1 cellular context compared by ENCODE assay signal in the genomic region with DNA sequence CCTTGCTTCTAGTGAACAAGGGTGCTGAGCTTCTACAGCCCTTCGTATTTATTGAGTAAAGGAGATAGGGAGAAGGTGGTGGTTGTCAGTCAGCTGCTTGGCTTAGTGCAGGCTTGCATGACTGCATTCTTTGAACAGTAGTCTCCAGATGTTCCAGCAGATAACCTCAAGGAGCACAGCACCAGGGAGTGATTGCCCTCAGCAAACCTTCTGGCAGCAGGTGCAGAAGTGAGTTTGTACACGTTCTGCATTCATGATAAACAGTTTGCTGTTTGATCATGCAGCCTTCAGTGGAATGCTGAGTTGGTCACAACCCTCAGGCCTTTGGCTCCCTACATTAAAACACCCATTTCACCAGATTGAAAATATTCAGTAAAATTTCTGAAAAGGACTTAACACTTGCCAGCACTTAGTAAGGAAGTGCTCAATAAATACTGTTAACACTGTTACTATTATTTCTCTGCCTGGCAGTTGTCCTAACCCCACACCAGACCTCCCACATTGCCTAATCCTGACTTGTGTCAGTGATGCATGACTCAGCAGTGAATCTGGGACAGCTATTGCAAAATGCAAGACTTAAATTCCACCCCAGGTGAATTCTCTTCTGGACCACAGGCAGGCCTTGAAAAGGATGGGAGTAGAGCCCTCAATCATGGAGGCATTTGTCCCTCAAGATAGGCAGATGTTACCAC.
TF ChIP-seq lines count a peak whose summit lies in the region.

No MANE protein-coding gene starts in this region.

TF ChIP-seq in HepG2, 621 proteins besides CTCF, POLR2A, EP300 and RAD21 (continued from another document and continues in another):
- TF ChIP-seq, protein P1, sequence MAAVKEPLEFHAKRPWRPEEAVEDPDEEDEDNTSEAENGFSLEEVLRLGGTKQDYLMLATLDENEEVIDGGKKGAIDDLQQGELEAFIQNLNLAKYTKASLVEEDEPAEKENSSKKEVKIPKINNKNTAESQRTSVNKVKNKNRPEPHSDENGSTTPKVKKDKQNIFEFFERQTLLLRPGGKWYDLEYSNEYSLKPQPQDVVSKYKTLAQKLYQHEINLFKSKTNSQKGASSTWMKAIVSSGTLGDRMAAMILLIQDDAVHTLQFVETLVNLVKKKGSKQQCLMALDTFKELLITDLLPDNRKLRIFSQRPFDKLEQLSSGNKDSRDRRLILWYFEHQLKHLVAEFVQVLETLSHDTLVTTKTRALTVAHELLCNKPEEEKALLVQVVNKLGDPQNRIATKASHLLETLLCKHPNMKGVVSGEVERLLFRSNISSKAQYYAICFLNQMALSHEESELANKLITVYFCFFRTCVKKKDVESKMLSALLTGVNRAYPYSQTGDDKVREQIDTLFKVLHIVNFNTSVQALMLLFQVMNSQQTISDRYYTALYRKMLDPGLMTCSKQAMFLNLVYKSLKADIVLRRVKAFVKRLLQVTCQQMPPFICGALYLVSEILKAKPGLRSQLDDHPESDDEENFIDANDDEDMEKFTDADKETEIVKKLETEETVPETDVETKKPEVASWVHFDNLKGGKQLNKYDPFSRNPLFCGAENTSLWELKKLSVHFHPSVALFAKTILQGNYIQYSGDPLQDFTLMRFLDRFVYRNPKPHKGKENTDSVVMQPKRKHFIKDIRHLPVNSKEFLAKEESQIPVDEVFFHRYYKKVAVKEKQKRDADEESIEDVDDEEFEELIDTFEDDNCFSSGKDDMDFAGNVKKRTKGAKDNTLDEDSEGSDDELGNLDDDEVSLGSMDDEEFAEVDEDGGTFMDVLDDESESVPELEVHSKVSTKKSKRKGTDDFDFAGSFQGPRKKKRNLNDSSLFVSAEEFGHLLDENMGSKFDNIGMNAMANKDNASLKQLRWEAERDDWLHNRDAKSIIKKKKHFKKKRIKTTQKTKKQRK (IDR thresholded peaks at IDR 0.05; ENCODE audit: low read length) = no peak
- TF ChIP-seq, protein P2, sequence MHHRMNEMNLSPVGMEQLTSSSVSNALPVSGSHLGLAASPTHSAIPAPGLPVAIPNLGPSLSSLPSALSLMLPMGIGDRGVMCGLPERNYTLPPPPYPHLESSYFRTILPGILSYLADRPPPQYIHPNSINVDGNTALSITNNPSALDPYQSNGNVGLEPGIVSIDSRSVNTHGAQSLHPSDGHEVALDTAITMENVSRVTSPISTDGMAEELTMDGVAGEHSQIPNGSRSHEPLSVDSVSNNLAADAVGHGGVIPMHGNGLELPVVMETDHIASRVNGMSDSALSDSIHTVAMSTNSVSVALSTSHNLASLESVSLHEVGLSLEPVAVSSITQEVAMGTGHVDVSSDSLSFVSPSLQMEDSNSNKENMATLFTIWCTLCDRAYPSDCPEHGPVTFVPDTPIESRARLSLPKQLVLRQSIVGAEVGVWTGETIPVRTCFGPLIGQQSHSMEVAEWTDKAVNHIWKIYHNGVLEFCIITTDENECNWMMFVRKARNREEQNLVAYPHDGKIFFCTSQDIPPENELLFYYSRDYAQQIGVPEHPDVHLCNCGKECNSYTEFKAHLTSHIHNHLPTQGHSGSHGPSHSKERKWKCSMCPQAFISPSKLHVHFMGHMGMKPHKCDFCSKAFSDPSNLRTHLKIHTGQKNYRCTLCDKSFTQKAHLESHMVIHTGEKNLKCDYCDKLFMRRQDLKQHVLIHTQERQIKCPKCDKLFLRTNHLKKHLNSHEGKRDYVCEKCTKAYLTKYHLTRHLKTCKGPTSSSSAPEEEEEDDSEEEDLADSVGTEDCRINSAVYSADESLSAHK (CRISPR knock-in tag; IDR thresholded peaks at IDR 0.05; ENCODE audit: borderline replicate concordance) = no peak
- no peak for TF ChIP-seq MED13 (CRISPR knock-in tag; IDR thresholded peaks at IDR 0.05)
- TF ChIP-seq, protein P3, sequence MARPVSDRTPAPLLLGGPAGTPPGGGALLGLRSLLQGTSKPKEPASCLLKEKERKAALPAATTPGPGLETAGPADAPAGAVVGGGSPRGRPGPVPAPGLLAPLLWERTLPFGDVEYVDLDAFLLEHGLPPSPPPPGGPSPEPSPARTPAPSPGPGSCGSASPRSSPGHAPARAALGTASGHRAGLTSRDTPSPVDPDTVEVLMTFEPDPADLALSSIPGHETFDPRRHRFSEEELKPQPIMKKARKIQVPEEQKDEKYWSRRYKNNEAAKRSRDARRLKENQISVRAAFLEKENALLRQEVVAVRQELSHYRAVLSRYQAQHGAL (CRISPR knock-in tag; IDR thresholded peaks at IDR 0.05; ENCODE audit: not compliant biosample characterization) = no peak
- TF ChIP-seq, protein P4, sequence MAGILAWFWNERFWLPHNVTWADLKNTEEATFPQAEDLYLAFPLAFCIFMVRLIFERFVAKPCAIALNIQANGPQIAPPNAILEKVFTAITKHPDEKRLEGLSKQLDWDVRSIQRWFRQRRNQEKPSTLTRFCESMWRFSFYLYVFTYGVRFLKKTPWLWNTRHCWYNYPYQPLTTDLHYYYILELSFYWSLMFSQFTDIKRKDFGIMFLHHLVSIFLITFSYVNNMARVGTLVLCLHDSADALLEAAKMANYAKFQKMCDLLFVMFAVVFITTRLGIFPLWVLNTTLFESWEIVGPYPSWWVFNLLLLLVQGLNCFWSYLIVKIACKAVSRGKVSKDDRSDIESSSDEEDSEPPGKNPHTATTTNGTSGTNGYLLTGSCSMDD (CRISPR knock-in tag; IDR thresholded peaks at IDR 0.05) = no peak
- TF ChIP-seq ZNF737 (CRISPR knock-in tag; IDR thresholded peaks at IDR 0.05; ENCODE audit: borderline replicate concordance) = no peak
- TF ChIP-seq, protein P5, sequence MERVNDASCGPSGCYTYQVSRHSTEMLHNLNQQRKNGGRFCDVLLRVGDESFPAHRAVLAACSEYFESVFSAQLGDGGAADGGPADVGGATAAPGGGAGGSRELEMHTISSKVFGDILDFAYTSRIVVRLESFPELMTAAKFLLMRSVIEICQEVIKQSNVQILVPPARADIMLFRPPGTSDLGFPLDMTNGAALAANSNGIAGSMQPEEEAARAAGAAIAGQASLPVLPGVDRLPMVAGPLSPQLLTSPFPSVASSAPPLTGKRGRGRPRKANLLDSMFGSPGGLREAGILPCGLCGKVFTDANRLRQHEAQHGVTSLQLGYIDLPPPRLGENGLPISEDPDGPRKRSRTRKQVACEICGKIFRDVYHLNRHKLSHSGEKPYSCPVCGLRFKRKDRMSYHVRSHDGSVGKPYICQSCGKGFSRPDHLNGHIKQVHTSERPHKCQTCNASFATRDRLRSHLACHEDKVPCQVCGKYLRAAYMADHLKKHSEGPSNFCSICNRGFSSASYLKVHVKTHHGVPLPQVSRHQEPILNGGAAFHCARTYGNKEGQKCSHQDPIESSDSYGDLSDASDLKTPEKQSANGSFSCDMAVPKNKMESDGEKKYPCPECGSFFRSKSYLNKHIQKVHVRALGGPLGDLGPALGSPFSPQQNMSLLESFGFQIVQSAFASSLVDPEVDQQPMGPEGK (CRISPR knock-in tag; IDR thresholded peaks at IDR 0.05) = peak; percentile 88
- TF ChIP-seq KDM3A (CRISPR knock-in tag; IDR thresholded peaks at IDR 0.05; ENCODE audit: low read depth) = peak; percentile 61; the same call in 1 of the 2 replicates
- no peak for TF ChIP-seq ZZZ3 (CRISPR knock-in tag; IDR thresholded peaks at IDR 0.05; ENCODE audit: borderline replicate concordance)
- TF ChIP-seq ZNF34 (CRISPR knock-in tag; IDR thresholded peaks at IDR 0.05; ENCODE audit: borderline replicate concordance) = no peak
- no peak for TF ChIP-seq ZNF839 (CRISPR knock-in tag; IDR thresholded peaks at IDR 0.05; ENCODE audit: borderline replicate concordance)
- TF ChIP-seq, protein P6, sequence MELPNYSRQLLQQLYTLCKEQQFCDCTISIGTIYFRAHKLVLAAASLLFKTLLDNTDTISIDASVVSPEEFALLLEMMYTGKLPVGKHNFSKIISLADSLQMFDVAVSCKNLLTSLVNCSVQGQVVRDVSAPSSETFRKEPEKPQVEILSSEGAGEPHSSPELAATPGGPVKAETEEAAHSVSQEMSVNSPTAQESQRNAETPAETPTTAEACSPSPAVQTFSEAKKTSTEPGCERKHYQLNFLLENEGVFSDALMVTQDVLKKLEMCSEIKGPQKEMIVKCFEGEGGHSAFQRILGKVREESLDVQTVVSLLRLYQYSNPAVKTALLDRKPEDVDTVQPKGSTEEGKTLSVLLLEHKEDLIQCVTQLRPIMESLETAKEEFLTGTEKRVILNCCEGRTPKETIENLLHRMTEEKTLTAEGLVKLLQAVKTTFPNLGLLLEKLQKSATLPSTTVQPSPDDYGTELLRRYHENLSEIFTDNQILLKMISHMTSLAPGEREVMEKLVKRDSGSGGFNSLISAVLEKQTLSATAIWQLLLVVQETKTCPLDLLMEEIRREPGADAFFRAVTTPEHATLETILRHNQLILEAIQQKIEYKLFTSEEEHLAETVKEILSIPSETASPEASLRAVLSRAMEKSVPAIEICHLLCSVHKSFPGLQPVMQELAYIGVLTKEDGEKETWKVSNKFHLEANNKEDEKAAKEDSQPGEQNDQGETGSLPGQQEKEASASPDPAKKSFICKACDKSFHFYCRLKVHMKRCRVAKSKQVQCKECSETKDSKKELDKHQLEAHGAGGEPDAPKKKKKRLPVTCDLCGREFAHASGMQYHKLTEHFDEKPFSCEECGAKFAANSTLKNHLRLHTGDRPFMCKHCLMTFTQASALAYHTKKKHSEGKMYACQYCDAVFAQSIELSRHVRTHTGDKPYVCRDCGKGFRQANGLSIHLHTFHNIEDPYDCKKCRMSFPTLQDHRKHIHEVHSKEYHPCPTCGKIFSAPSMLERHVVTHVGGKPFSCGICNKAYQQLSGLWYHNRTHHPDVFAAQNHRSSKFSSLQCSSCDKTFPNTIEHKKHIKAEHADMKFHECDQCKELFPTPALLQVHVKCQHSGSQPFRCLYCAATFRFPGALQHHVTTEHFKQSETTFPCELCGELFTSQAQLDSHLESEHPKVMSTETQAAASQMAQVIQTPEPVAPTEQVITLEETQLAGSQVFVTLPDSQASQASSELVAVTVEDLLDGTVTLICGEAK (IDR thresholded peaks at IDR 0.05) = no peak
- TF ChIP-seq, protein P6 (CRISPR knock-in tag; IDR thresholded peaks at IDR 0.05) = peak; percentile 26; the same call in 1 of the 2 replicates
- TF ChIP-seq, protein P7, sequence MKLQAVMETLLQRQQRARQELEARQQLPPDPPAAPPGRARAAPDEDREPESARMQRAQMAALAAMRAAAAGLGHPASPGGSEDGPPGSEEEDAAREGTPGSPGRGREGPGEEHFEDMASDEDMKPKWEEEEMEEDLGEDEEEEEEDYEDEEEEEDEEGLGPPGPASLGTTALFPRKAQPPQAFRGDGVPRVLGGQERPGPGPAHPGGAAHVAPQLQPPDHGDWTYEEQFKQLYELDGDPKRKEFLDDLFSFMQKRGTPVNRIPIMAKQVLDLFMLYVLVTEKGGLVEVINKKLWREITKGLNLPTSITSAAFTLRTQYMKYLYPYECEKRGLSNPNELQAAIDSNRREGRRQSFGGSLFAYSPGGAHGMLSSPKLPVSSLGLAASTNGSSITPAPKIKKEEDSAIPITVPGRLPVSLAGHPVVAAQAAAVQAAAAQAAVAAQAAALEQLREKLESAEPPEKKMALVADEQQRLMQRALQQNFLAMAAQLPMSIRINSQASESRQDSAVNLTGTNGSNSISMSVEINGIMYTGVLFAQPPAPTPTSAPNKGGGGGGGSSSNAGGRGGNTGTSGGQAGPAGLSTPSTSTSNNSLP (IDR thresholded peaks at IDR 0.05; ENCODE audit: low read depth, low read length) = peak; percentile 63; the same call in 1 of the 2 replicates
- no peak for TF ChIP-seq FOXP1 (IDR thresholded peaks at IDR 0.05)
- TF ChIP-seq FOXP1 (CRISPR knock-in tag; IDR thresholded peaks at IDR 0.05) = peak; percentile 72
- TF ChIP-seq SAP130 (CRISPR knock-in tag; IDR thresholded peaks at IDR 0.05; ENCODE audit: low read depth) = peak; percentile 89
- no peak for TF ChIP-seq PAF1 (CRISPR knock-in tag; IDR thresholded peaks at IDR 0.05)
- no peak for TF ChIP-seq ZNF333 (CRISPR knock-in tag; IDR thresholded peaks at IDR 0.05; ENCODE audit: borderline replicate concordance)
- peak; percentile 95 for TF ChIP-seq RCOR2 (CRISPR knock-in tag; IDR thresholded peaks at IDR 0.05)
- TF ChIP-seq HIVEP1 (CRISPR knock-in tag; IDR thresholded peaks at IDR 0.05) = no peak
- TF ChIP-seq ISL2 (CRISPR knock-in tag; IDR thresholded peaks at IDR 0.05) = no peak
- TF ChIP-seq ZBTB42 (CRISPR knock-in tag; IDR thresholded peaks at IDR 0.05) = no peak
- TF ChIP-seq, protein P8, sequence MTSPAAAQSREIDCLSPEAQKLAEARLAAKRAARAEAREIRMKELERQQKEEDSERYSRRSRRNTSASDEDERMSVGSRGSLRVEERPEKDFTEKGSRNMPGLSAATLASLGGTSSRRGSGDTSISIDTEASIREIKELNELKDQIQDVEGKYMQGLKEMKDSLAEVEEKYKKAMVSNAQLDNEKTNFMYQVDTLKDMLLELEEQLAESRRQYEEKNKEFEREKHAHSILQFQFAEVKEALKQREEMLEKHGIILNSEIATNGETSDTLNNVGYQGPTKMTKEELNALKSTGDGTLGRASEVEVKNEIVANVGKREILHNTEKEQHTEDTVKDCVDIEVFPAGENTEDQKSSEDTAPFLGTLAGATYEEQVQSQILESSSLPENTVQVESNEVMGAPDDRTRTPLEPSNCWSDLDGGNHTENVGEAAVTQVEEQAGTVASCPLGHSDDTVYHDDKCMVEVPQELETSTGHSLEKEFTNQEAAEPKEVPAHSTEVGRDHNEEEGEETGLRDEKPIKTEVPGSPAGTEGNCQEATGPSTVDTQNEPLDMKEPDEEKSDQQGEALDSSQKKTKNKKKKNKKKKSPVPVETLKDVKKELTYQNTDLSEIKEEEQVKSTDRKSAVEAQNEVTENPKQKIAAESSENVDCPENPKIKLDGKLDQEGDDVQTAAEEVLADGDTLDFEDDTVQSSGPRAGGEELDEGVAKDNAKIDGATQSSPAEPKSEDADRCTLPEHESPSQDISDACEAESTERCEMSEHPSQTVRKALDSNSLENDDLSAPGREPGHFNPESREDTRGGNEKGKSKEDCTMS (CRISPR knock-in tag; conservative IDR thresholded peaks at IDR 0.05) = no peak
- peak; percentile 66 for TF ChIP-seq MED1 (CRISPR knock-in tag; IDR thresholded peaks at IDR 0.05)
- TF ChIP-seq FOSL1 (CRISPR knock-in tag; IDR thresholded peaks at IDR 0.05; ENCODE audit: borderline replicate concordance) = peak; percentile 84
- peak; percentile 100 for TF ChIP-seq REPIN1 (CRISPR knock-in tag; IDR thresholded peaks at IDR 0.05; ENCODE audit: borderline replicate concordance, low read depth)
- TF ChIP-seq CCAR2 (optimal IDR thresholded peaks at IDR 0.05; ENCODE audit: low read depth, low read length) = no peak
